Comparison of ENCODE assay signal across 8 cellular contexts in genomic region chr19:9835507-9835949, GRCh38. TPM values are rescaled to one million over a fixed set of nuclear protein-coding genes. Genes with fewer than 3 reads are reported as not detected.
A peak's percentile ranks its signal among the peaks of the same experiment; 100 is the strongest.
DNase-seq lines count a peak whose midpoint lies in the region; ATAC-seq and TF ChIP-seq lines count a peak whose summit lies in the region.

No MANE protein-coding gene starts in this region.

- in situ Hi-C loops in GM13976 (cut with MboI; ENCODE audit: low sequenced_read_pairs, unreplicated experiment), result no loop called here

- no peak for DNase-seq in activated CD4-positive, alpha-beta memory T cell treated with anti-CD3 and anti-CD28 coated beads, Interleukin-2, amount 10 ng/mL, durations not matched to agents 7 days and 5 days
- DNase-seq in GM13976 (ENCODE audit: low spot score), result no peak
- no peak for DNase-seq in SHP77 (lab: John Stamatoyannopoulos, UW)
- DNase-seq in NCI-H2171 treated with DMSO at 0.1 percent for 48 hours (lab: John Stamatoyannopoulos, UW), result no peak

- H3K9me3 Mint-ChIP-seq in activated CD4-positive, alpha-beta memory T cell treated with anti-CD3 and anti-CD28 coated beads, Interleukin-2, amount 10 ng/mL, durations not matched to agents 7 days and 5 days, result no peaks in the 10 kb centered on the region
- H3K9me3 Mint-ChIP-seq in stimulated activated naive CD8-positive, alpha-beta T cell treated with anti-CD3 and anti-CD28 coated beads, Interleukin-15, Interleukin-2, amounts not matched to agents 100 ng/mL and 50 ng/mL, for 24 hours, result no peaks in the 10 kb centered on the region

- ATAC-seq in GM18519 (IDR thresholded peaks at IDR 0.05; ENCODE audit: low FRiP score, unreplicated experiment), result peak; percentile 10
- ATAC-seq in HG02870 (IDR thresholded peaks at IDR 0.05; ENCODE audit: unreplicated experiment), result peak; percentile 11

- peak overlapping the region; percentile 90 for H3K4me3 Mint-ChIP-seq in activated CD4-positive, alpha-beta memory T cell treated with anti-CD3 and anti-CD28 coated beads, Interleukin-2, amount 10 ng/mL, durations not matched to agents 7 days and 5 days
- peak overlapping the region; percentile 92 for H3K4me3 Mint-ChIP-seq in stimulated activated naive CD8-positive, alpha-beta T cell treated with anti-CD3 and anti-CD28 coated beads, Interleukin-15, Interleukin-2, amounts not matched to agents 100 ng/mL and 50 ng/mL, for 24 hours

- peak overlapping the region; percentile 71 for H3K27ac Mint-ChIP-seq in activated CD4-positive, alpha-beta memory T cell treated with anti-CD3 and anti-CD28 coated beads, Interleukin-2, amount 10 ng/mL, durations not matched to agents 7 days and 5 days
- H3K27ac Mint-ChIP-seq in stimulated activated naive CD8-positive, alpha-beta T cell treated with anti-CD3 and anti-CD28 coated beads, Interleukin-15, Interleukin-2, amounts not matched to agents 100 ng/mL and 50 ng/mL, for 24 hours, result peak overlapping the region; percentile 83

- TF ChIP-seq CTCF in GM13976 (IDR thresholded peaks at IDR 0.05; ENCODE audit: borderline replicate concordance, control extremely low read depth, extremely low read depth, insufficient read depth, missing control alignments), result no peak

- peaks cover 24% of the 10 kb centered on the region for H3K4me1 Mint-ChIP-seq in activated CD4-positive, alpha-beta memory T cell treated with anti-CD3 and anti-CD28 coated beads, Interleukin-2, amount 10 ng/mL, durations not matched to agents 7 days and 5 days
- H3K4me1 Mint-ChIP-seq in stimulated activated naive CD8-positive, alpha-beta T cell treated with anti-CD3 and anti-CD28 coated beads, Interleukin-15, Interleukin-2, amounts not matched to agents 100 ng/mL and 50 ng/mL, for 24 hours (ENCODE audit: low read depth), result peaks cover 11% of the 10 kb centered on the region

- CTCF ChIA-PET in activated CD4-positive, alpha-beta memory T cell treated with anti-CD3 and anti-CD28 coated beads, Interleukin-2, amount 10 ng/mL, durations not matched to agents 7 days and 5 days (lab: Charles Lee), result interaction anchor here (1.1 kb wide), 1 partner anchor 9 kb away, joined by 3 read pairs; no protein-coding TSS in a partner anchor

- no peaks in the 10 kb centered on the region for H3K27me3 Mint-ChIP-seq in activated CD4-positive, alpha-beta memory T cell treated with anti-CD3 and anti-CD28 coated beads, Interleukin-2, amount 10 ng/mL, durations not matched to agents 7 days and 5 days
- no peaks in the 10 kb centered on the region for H3K27me3 Mint-ChIP-seq in stimulated activated naive CD8-positive, alpha-beta T cell treated with anti-CD3 and anti-CD28 coated beads, Interleukin-15, Interleukin-2, amounts not matched to agents 100 ng/mL and 50 ng/mL, for 24 hours

- H3K4me3 ChIP-seq in iPS-11a (ENCODE audit: low read depth, low read length), result peak overlapping the region; percentile 79

- POLR2A ChIA-PET in activated CD4-positive, alpha-beta memory T cell treated with anti-CD3 and anti-CD28 coated beads, Interleukin-2, amount 10 ng/mL, durations not matched to agents 7 days and 5 days (lab: Charles Lee), result interaction anchor here (1.3 to 2.7 kb wide), 5 partner anchors 9 to 67 kb away, joined by 4 to 22 read pairs (median 5); partner anchors contain the start of genes FBXL12 and ZNF846

- H3K36me3 Mint-ChIP-seq in activated CD4-positive, alpha-beta memory T cell treated with anti-CD3 and anti-CD28 coated beads, Interleukin-2, amount 10 ng/mL, durations not matched to agents 7 days and 5 days (ENCODE audit: low read depth), result peaks cover 23% of the 10 kb centered on the region
- H3K36me3 Mint-ChIP-seq in stimulated activated naive CD8-positive, alpha-beta T cell treated with anti-CD3 and anti-CD28 coated beads, Interleukin-15, Interleukin-2, amounts not matched to agents 100 ng/mL and 50 ng/mL, for 24 hours (ENCODE audit: low read depth), result peaks cover 17% of the 10 kb centered on the region

RNA-seq across cellular contexts. Expression of gene PIN1, which starts 0.4 kb away (rescaled TPM):
- total RNA-seq in activated CD4-positive, alpha-beta memory T cell treated with anti-CD3 and anti-CD28 coated beads, Interleukin-2, amount 10 ng/mL, durations not matched to agents 7 days and 5 days, result 10 to 100 TPM; 96.0 to 97.0 TPM

RNA-seq across cellular contexts. Expression of gene UBL5, which starts 7.8 kb away (rescaled TPM):
- total RNA-seq in activated CD4-positive, alpha-beta memory T cell treated with anti-CD3 and anti-CD28 coated beads, Interleukin-2, amount 10 ng/mL, durations not matched to agents 7 days and 5 days, result 100 to 1,000 TPM; 339 to 372 TPM

RNA-seq across cellular contexts. Expression of gene FBXL12, which starts 16.6 kb away (rescaled TPM):
- 10 to 100 TPM; 18.3 to 20.6 TPM for total RNA-seq in activated CD4-positive, alpha-beta memory T cell treated with anti-CD3 and anti-CD28 coated beads, Interleukin-2, amount 10 ng/mL, durations not matched to agents 7 days and 5 days
